20 cellular contexts compared by ENCODE assay signal in the genomic region with DNA sequence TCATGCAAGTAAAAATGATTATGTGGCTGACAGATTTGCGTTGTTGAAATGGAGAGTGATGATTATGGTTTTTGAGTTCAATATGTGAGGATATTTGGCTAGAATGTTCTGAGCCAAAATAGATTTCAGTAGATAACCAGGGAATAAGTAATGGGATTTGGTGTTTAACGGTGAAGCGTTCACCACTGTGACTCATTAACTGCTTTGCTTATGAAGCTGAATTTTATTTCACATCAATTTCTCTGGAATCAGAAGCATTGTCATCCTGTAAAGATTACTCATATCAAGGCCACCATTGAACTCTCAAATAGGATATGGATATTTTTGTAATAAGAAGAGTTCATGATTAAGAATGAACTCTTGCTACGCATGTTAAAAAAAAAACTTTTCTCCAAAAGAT. TPM values are rescaled to one million over a fixed set of nuclear protein-coding genes. Genes with fewer than 3 reads are reported as not detected.
"Had no signal": no experiment of that assay in that cellular context is flagged by ENCODE, and none has a peak within 500 bp of the region (broad histone marks: within the 10 kb centered on the region; RNA-seq: fewer than 3 reads in every experiment).

No MANE protein-coding gene starts in this region.

- H3K27ac ChIP-seq: body of pancreas, psoas muscle, tibial nerve, vagina, VCaP had no signal

- H3K4me3 ChIP-seq: body of pancreas, psoas muscle, tibial nerve, vagina had no signal

- H3K27me3 ChIP-seq: body of pancreas, tibial nerve, vagina had no signal

- H3K36me3 ChIP-seq: tibial nerve, vagina had no signal

- DNase-seq: activated CD4-positive, alpha-beta T cell treated with anti-CD3 and anti-CD28 coated beads for 36 hours; activated CD8-positive, alpha-beta memory T cell treated with anti-CD3 and anti-CD28 coated beads, Interleukin-2, amount 50 U/mL, for 48 hours; activated CD8-positive, alpha-beta T cell treated with anti-CD3 and anti-CD28 coated beads for 36 hours; activated naive CD4-positive, alpha-beta T cell treated with Interleukin-2 at 50 U/mL for 16 hours; body of pancreas; effector memory CD4-positive, alpha-beta T cell; natural killer cell; nucleus accumbens; psoas muscle; stimulated activated CD4-positive, alpha-beta T cell treated with anti-CD3 and anti-CD28 coated beads, Interleukin-2, amount 100 ng/mL, for 24 hours; stimulated activated naive B cell treated with anti-CD40 and anti-IgM and Interleukin-4, amounts not matched to agents 10 μg/mL and 1 μg/mL and 100 μg/mL, for 72 hours; T-helper 9 cell had no signal

- H3K9me3 ChIP-seq: body of pancreas, psoas muscle, tibial nerve, vagina had no signal

- H3K4me1 ChIP-seq: psoas muscle, vagina had no signal

- ATAC-seq: activated CD4-positive, alpha-beta T cell treated with anti-CD3 and anti-CD28 coated beads for 36 hours; activated CD8-positive, alpha-beta T cell treated with anti-CD3 and anti-CD28 coated beads for 36 hours; body of pancreas; left lobe of liver; natural killer cell; psoas muscle; sciatic nerve; stimulated activated naive B cell treated with anti-CD40 and anti-IgM and Interleukin-4, amounts not matched to agents 10 μg/mL and 1 μg/mL and 100 μg/mL, for 72 hours had no signal

RNA-seq across cellular contexts. Expression of gene AFP, which starts 11.7 kb away (rescaled TPM):
- total RNA-seq: activated CD4-positive, alpha-beta T cell treated with anti-CD3 and anti-CD28 coated beads for 36 hours; activated CD8-positive, alpha-beta T cell treated with anti-CD3 and anti-CD28 coated beads for 36 hours; activated T-helper 1 cell treated with anti-CD3 and anti-CD28 coated beads, Interleukin-12 subunit alpha, Interleukin-12 subunit beta, Interleukin-2, Interleukin-4 antibody, amounts not matched to agents 30 ng/mL and 10 ng/mL and 1 ng/mL, durations not matched to agents 14 hours and 24 hours and 36 hours; body of pancreas; natural killer cell; psoas muscle; sciatic nerve; subcutaneous adipose tissue; tibial nerve; vagina had no signal
- polyA plus RNA-seq: psoas muscle had no signal

RNA-seq across cellular contexts. Expression of gene AFM, which starts 33.8 kb away (rescaled TPM):
- total RNA-seq: activated CD4-positive, alpha-beta T cell treated with anti-CD3 and anti-CD28 coated beads for 36 hours; activated CD8-positive, alpha-beta T cell treated with anti-CD3 and anti-CD28 coated beads for 36 hours; activated T-helper 1 cell treated with anti-CD3 and anti-CD28 coated beads, Interleukin-12 subunit alpha, Interleukin-12 subunit beta, Interleukin-2, Interleukin-4 antibody, amounts not matched to agents 30 ng/mL and 10 ng/mL and 1 ng/mL, durations not matched to agents 14 hours and 24 hours and 36 hours; epithelial cell of proximal tubule; natural killer cell; psoas muscle; sciatic nerve; subcutaneous adipose tissue; tibial nerve; vagina had no signal
- polyA plus RNA-seq: psoas muscle had no signal

RNA-seq across cellular contexts. Expression of gene ALB, which starts 43.6 kb away (rescaled TPM):
- total RNA-seq: activated CD4-positive, alpha-beta T cell treated with anti-CD3 and anti-CD28 coated beads for 36 hours; activated CD8-positive, alpha-beta T cell treated with anti-CD3 and anti-CD28 coated beads for 36 hours; activated T-helper 1 cell treated with anti-CD3 and anti-CD28 coated beads, Interleukin-12 subunit alpha, Interleukin-12 subunit beta, Interleukin-2, Interleukin-4 antibody, amounts not matched to agents 30 ng/mL and 10 ng/mL and 1 ng/mL, durations not matched to agents 14 hours and 24 hours and 36 hours; epithelial cell of proximal tubule; natural killer cell; vagina had no signal
- polyA plus RNA-seq: psoas muscle had no signal
